Comparison of ENCODE assay signal across 9 cellular contexts in genomic region chr3:44355634-44356033, GRCh38. TPM values are rescaled to one million over a fixed set of nuclear protein-coding genes. Genes with fewer than 3 reads are reported as not detected.
DNase-seq lines count a peak whose midpoint lies in the region; ATAC-seq and TF ChIP-seq lines count a peak whose summit lies in the region.
"Had no signal": no experiment of that assay in that cellular context is flagged by ENCODE, and none has a peak within 500 bp of the region (broad histone marks: within the 10 kb centered on the region; RNA-seq: fewer than 3 reads in every experiment).

No MANE protein-coding gene starts in this region.

- H4K5ac ChIP-seq in IMR-90 (ENCODE audit: low read depth, low read length), result no peak overlapping the region

- H2AFZ ChIP-seq in IMR-90 (replicated peaks; ENCODE audit: low read length, poor library complexity), result no peak overlapping the region

- dilution Hi-C loops in IMR-90 (cut with HindIII; ENCODE audit: low sequenced_read_pairs, unreplicated experiment), result no loop called here

- H3K4me2 ChIP-seq in IMR-90 (ENCODE audit: low read depth, low read length), result peak overlapping the region; percentile 74; the same call in 1 of the 2 replicates

- intact Hi-C loops in IMR-90 (cut with micrococcal nuclease), result no loop called here

- POLR2A ChIA-PET in AG04449 (lab: Yijun Ruan, JAX) (no interaction called here), IMR-90 (lab: Charles Lee; ENCODE audit: unreplicated experiment) (interaction anchor here (0.6 kb wide), 1 partner anchor 732 kb away, joined by 3 read pairs; no protein-coding TSS in a partner anchor)

- in situ Hi-C loops in IMR-90 (cut with MboI; ENCODE audit: low sequenced_read_pairs), result no loop called here

- H3K36me3 ChIP-seq in IMR-90 (ENCODE audit: control insufficient read depth, insufficient read depth, low read length), result peaks cover 5% of the 10 kb centered on the region; the same call in 1 of the 2 replicates

- H3K4ac ChIP-seq in IMR-90 (ENCODE audit: low read depth, low read length), result no peak overlapping the region

- CTCF ChIA-PET in AG04449 (lab: Yijun Ruan, JAX), result interaction anchor here (1.2 kb wide), 1 partner anchor 17 kb away, joined by 3 read pairs; no protein-coding TSS in a partner anchor
- CTCF ChIA-PET in IMR-90 (lab: Yijun Ruan, JAX), result interaction anchor here (0.7 kb wide), 1 partner anchor 10 kb away, joined by 3 read pairs; no protein-coding TSS in a partner anchor

- H3K27me3 ChIP-seq in IMR-90 (ENCODE audit: control insufficient read depth, insufficient read depth, low read length), result no peaks in the 10 kb centered on the region

- no peak overlapping the region for H2AK9ac ChIP-seq in IMR-90 (replicated peaks; ENCODE audit: low read depth, low read length, poor library complexity)

- H3K9me3 ChIP-seq in IMR-90 (ENCODE audit: control insufficient read depth, insufficient read depth, low read length), result no peaks in the 10 kb centered on the region

- ATAC-seq in IMR-90 (ENCODE audit: low read depth) (peak; percentile 95), HG03025 (IDR thresholded peaks at IDR 0.05; ENCODE audit: low FRiP score, unreplicated experiment) (no peak)

- H3K9ac ChIP-seq in IMR-90 (ENCODE audit: low read depth, low read length), result no peak overlapping the region

- no peak overlapping the region for H3K56ac ChIP-seq in IMR-90 (ENCODE audit: extremely low read depth, insufficient read depth, low read length)

- peak; percentile 70 for DNase-seq in AG04449 (ENCODE audit: low read depth, low spot score)
- peak; percentile 91 for DNase-seq in IMR-90
- peak; percentile 45 for DNase-seq in kidney glomerular epithelial cell (lab: John Stamatoyannopoulos, UW)
- no peak for DNase-seq in DMS79 (lab: John Stamatoyannopoulos, UW)
- DNase-seq in SW 1271 (lab: John Stamatoyannopoulos, UW), result no peak
- no peak for DNase-seq in activated CD4-positive, CD25-positive, alpha-beta regulatory T cell (lab: John Stamatoyannopoulos, UW)
- DNase-seq: activated CD4-positive, CD25-positive, alpha-beta regulatory T cell treated with anti-CD3 and anti-CD28 coated beads, Interleukin-2, amount 50 U/mL, for 72 hours had no signal

- no peak overlapping the region for H2AK5ac ChIP-seq in IMR-90 (ENCODE audit: low read depth, low read length)

- H3K4me3 ChIP-seq in AG04449 (ENCODE audit: low read depth, low read length) (no peak overlapping the region), IMR-90 (ENCODE audit: insufficient read depth, low read depth, low read length) (no peak overlapping the region)

- H4K8ac ChIP-seq in IMR-90 (ENCODE audit: low read depth in 2 of 2, low read length in 2 of 2), result no peak overlapping the region

- peaks cover 3% of the 10 kb centered on the region for H3K4me1 ChIP-seq in IMR-90 (ENCODE audit: control insufficient read depth, insufficient read depth, low read length)

- no peaks in the 10 kb centered on the region; the same call in 1 of the 2 replicates for H4K20me1 ChIP-seq in IMR-90 (ENCODE audit: insufficient read depth, low read length)

- H3K9me1 ChIP-seq in IMR-90 (ENCODE audit: insufficient read depth, low read length), result 0 out of 2 replicates have a peak, but pooled peaks cover 2% of the 10 kb centered on the region

- peaks cover 17% of the 10 kb centered on the region in 2 experiments for H3K79me1 ChIP-seq in IMR-90 (ENCODE audit: low read depth in 1 of 2, low read length in 2 of 2)

- no peak overlapping the region for H3K23ac ChIP-seq in IMR-90 (ENCODE audit: low read depth, low read length)

- no peak overlapping the region for H2BK15ac ChIP-seq in IMR-90 (ENCODE audit: low read depth, low read length)

- BruUV-seq in IMR-90 (replicated peaks; lab: Mats Ljungman, UMichigan), result no TSS peak

- TF ChIP-seq POLR2A in IMR-90 (IDR thresholded peaks at IDR 0.05; ENCODE audit: low read depth, low read length), result no peak

- H3K18ac ChIP-seq in IMR-90 (ENCODE audit: low read depth, low read length), result no peak overlapping the region

- no peak overlapping the region for H2BK20ac ChIP-seq in IMR-90 (ENCODE audit: low read depth, low read length)

- peak overlapping the region; percentile 55 for H2BK5ac ChIP-seq in IMR-90 (ENCODE audit: low read depth, low read length, poor library complexity, severe bottlenecking)

- no CpG with 5 or more reads among the region's 2 CpGs for WGBS in IMR-90 (ENCODE audit: extremely low coverage in 2 of 2, insufficient read length in 1 of 2), 2 experiments

- H3K27ac ChIP-seq in IMR-90 (ENCODE audit: insufficient read depth, low read length) (no peak overlapping the region), angular gyrus (ENCODE audit: low read depth, low read length) (peak overlapping the region; percentile 24)

- H2BK120ac ChIP-seq in IMR-90 (ENCODE audit: low read depth, low read length), result no peak overlapping the region

- no peak overlapping the region for H4K91ac ChIP-seq in IMR-90 (ENCODE audit: insufficient read depth, low read depth, low read length)

- H3K14ac ChIP-seq in IMR-90 (replicated peaks; ENCODE audit: low read depth, low read length), result no peak overlapping the region

- TF ChIP-seq CTCF in AG04449 (IDR thresholded peaks at IDR 0.05; ENCODE audit: insufficient read depth, low read length, missing control alignments), result no peak
- TF ChIP-seq CTCF in IMR-90 (conservative IDR thresholded peaks at IDR 0.05; ENCODE audit: low read depth, low read length), result no peak

- TF ChIP-seq RAD21 in IMR-90 (IDR thresholded peaks at IDR 0.05; ENCODE audit: low read length), result no peak

TF ChIP-seq in IMR-90, 13 proteins besides CTCF, POLR2A, EP300 and RAD21:
- peak; percentile 83 for TF ChIP-seq CEBPB (IDR thresholded peaks at IDR 0.05; ENCODE audit: low read depth, low read length)
- TF ChIP-seq BHLHE40 (IDR thresholded peaks at IDR 0.05; ENCODE audit: low read depth, low read length), result no peak
- peak; percentile 69; the same call in 1 of the 2 replicates for TF ChIP-seq FOS (IDR thresholded peaks at IDR 0.05; ENCODE audit: low read depth, low read length)

RNA-seq across cellular contexts. Expression of gene TCAIM, which starts 17.1 kb away (rescaled TPM):
- total RNA-seq in IMR-90 (2012; rRNA removed), result 21.5 and 21.9 TPM in 2 replicates
- polyA plus RNA-seq in IMR-90 (2012; rRNA removed), result 8.1 and 11.0 TPM in 2 replicates
- polyA plus RNA-seq in IMR-90 (2012; cell fraction: cytosol; rRNA removed), result 2.4 and 4.0 TPM in 2 replicates
- polyA plus RNA-seq in IMR-90 (2012; cell fraction: nucleus; rRNA removed; ENCODE audit: low replicate concordance), result 1.0 and 7.4 TPM in 2 replicates

Comparison
In these comparisons a context has a peak if more than half of its experiments do, and no peak if none do; other contexts are left out.
1. DNase-seq: peak in AG04449 (single experiment), IMR-90 (single experiment) and kidney glomerular epithelial cell (single experiment); none in DMS79 (single experiment), SW 1271 (0 of 2) and activated CD4-positive, CD25-positive, alpha-beta regulatory T cell (0 of 4).